Comparison of ENCODE assay signal across 8 cellular contexts in the genomic region with DNA sequence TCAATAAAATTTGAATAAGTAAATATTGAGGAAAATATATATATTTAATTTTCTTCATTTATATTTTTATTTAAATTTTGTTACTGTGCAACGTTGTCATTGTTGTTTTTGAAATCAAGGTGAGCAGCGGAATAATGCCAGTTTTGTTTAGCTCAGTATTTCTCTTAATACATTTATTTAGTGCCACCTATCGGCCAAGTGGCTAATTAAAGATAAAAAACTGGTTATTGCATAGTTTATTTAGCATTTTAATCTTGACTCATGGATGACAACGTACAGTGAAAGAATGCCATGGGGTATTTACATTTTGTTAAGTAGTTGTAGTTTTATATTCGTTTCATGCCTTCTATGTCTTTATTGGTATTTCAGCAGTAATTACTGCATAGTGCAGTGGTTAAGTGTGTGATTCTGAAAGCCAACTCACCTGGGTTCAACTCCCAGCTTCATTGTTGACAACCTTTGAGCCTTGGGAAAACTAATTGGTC.
DNase-seq lines count a peak whose midpoint lies in the region; ATAC-seq, FAIRE-seq and TF ChIP-seq lines count a peak whose summit lies in the region.

No MANE protein-coding gene starts in this region.

- CTCF ChIA-PET in PC-3 (lab: Charles Lee) (interaction anchor here (0.6 to 1.0 kb wide), 7 partner anchors 20 to 909 kb away, joined by 3 to 9 read pairs (median 4); no protein-coding TSS in a partner anchor), endothelial cell of umbilical vein (lab: Charles Lee) (interaction anchor here (0.6 to 2.2 kb wide), 48 partner anchors 8 to 1215 kb away, joined by 3 to 47 read pairs (median 4); no protein-coding TSS in a partner anchor)

- peak; percentile 55 for ATAC-seq in HG03159 (IDR thresholded peaks at IDR 0.05; ENCODE audit: unreplicated experiment)
- ATAC-seq in PC-3: peak; percentile 63
- ATAC-seq in GM18517 (IDR thresholded peaks at IDR 0.05; ENCODE audit: unreplicated experiment): no peak

- H2AFZ ChIP-seq in PC-3 (ENCODE audit: low read length) (no peak overlapping the region), endothelial cell of umbilical vein (ENCODE audit: low read depth, low read length) (no peak overlapping the region)

- intact Hi-C loops in PC-3 (cut with micrococcal nuclease): loop anchor here (1.0 to 5.0 kb wide), 3 partner anchors 286 to 668 kb away; no protein-coding TSS in a partner anchor
- intact Hi-C loops in endothelial cell of umbilical vein (cut with micrococcal nuclease): loop anchor here (2.0 kb wide), 1 partner anchor 718 kb away; no protein-coding TSS in a partner anchor
- intact Hi-C loops in prostate gland (cut with DNase I): loop anchor here (5.0 kb wide), 1 partner anchor 573 kb away; no protein-coding TSS in a partner anchor

- dilution Hi-C loops in endothelial cell of umbilical vein (cut with MboI; ENCODE audit: extremely low pct_ligation_motif_present, low sequenced_read_pairs): no loop called here

- no peaks in the 10 kb centered on the region for H3K9me2 ChIP-seq in PC-3 (replicated peaks; ENCODE audit: low read length)

- H3K9me3 ChIP-seq in PC-3 (ENCODE audit: low read length) (no peaks in the 10 kb centered on the region), endothelial cell of umbilical vein (replicated peaks; ENCODE audit: control insufficient read depth, insufficient read depth, low read length) (no peaks in the 10 kb centered on the region), prostate gland (no peaks in the 10 kb centered on the region)

- H3K36me3 ChIP-seq in PC-3 (ENCODE audit: low read depth, low read length): no peaks in the 10 kb centered on the region
- no peaks in the 10 kb centered on the region for H3K36me3 ChIP-seq in endothelial cell of umbilical vein (ENCODE audit: control insufficient read depth in 2 of 2, extremely low read depth in 1 of 2, insufficient read depth in 2 of 2, low read length in 2 of 2)
- no peaks in the 10 kb centered on the region for H3K36me3 ChIP-seq in prostate gland

- H3K4me2 ChIP-seq in PC-3 (ENCODE audit: low read length) (peak overlapping the region; percentile 35), endothelial cell of umbilical vein (ENCODE audit: insufficient read depth, low read length) (no peak overlapping the region)

- H3K4me1 ChIP-seq in PC-3 (ENCODE audit: insufficient read depth, low read length) (peaks cover 10% of the 10 kb centered on the region), endothelial cell of umbilical vein (ENCODE audit: control insufficient read depth, extremely low read depth, insufficient read depth, low read length) (peaks cover 8% of the 10 kb centered on the region), prostate gland (replicated peaks) (no peaks in the 10 kb centered on the region)

- H3K4me3 ChIP-seq in PC-3 (ENCODE audit: low read length): no peak overlapping the region
- H3K4me3 ChIP-seq in endothelial cell of umbilical vein (replicated peaks in 1 of 3; ENCODE audit: insufficient read depth in 1 of 3, low read depth in 1 of 3, low read length in 3 of 3): no peak overlapping the region
- H3K4me3 ChIP-seq in prostate gland: no peak overlapping the region

- H4K20me1 ChIP-seq in PC-3 (ENCODE audit: low read length): no peaks in the 10 kb centered on the region
- H4K20me1 ChIP-seq in endothelial cell of umbilical vein (replicated peaks; ENCODE audit: control insufficient read depth, extremely low read depth, insufficient read depth, low read length): no peaks in the 10 kb centered on the region

- H3K9me1 ChIP-seq in endothelial cell of umbilical vein (replicated peaks; ENCODE audit: control insufficient read depth, extremely low read depth, insufficient read depth, low read length): no peaks in the 10 kb centered on the region

- POLR2A ChIA-PET in PC-3 (lab: Charles Lee; ENCODE audit: unreplicated experiment): interaction anchor here (0.7 kb wide), 1 partner anchor 1001 kb away, joined by 3 read pairs; no protein-coding TSS in a partner anchor
- POLR2A ChIA-PET in endothelial cell of umbilical vein (lab: Charles Lee): no interaction called here

- H3F3A ChIP-seq in PC-3 (ENCODE audit: low read length, unreplicated experiment): no peaks in the 10 kb centered on the region

- H3K9ac ChIP-seq in PC-3 (ENCODE audit: low read length): no peak overlapping the region
- no peak overlapping the region for H3K9ac ChIP-seq in endothelial cell of umbilical vein (replicated peaks; ENCODE audit: extremely low read depth, insufficient read depth, low read length)

- H3K27ac ChIP-seq in PC-3 (ENCODE audit: low read length) (no peak overlapping the region), endothelial cell of umbilical vein (ENCODE audit: insufficient read depth, low read depth, low read length) (no peak overlapping the region), prostate gland (no peak overlapping the region)

- H3K79me2 ChIP-seq in PC-3 (ENCODE audit: low read length): no peaks in the 10 kb centered on the region
- no peaks in the 10 kb centered on the region for H3K79me2 ChIP-seq in endothelial cell of umbilical vein (ENCODE audit: control insufficient read depth, insufficient read depth, low read length)

- TF ChIP-seq POLR2A in endothelial cell of umbilical vein (IDR thresholded peaks at IDR 0.05; ENCODE audit: low read depth, low read length) (no peak), prostate gland (IDR thresholded peaks at IDR 0.05) (no peak)

- peak; percentile 55 for TF ChIP-seq CTCF in PC-3 (conservative IDR thresholded peaks at IDR 0.05; ENCODE audit: low read depth, low read length)
- peak; percentile 23 to 28 for TF ChIP-seq CTCF in endothelial cell of umbilical vein (IDR thresholded peaks at IDR 0.05; ENCODE audit: extremely low read depth in 1 of 2, insufficient read depth in 1 of 2, low read depth in 1 of 2, low read length in 2 of 2)
- TF ChIP-seq CTCF in prostate gland (IDR thresholded peaks at IDR 0.05): peak; percentile 20 to 61 (median 56)

- WGBS in prostate gland: 2% methylated on average over 5 of the region's 5 CpGs

- BruUV-seq in PC-3 (replicated peaks; lab: Mats Ljungman, UMichigan) (no TSS peak), endothelial cell of umbilical vein (replicated peaks; lab: Mats Ljungman, UMichigan) (no TSS peak)

- DNase-seq in PC-3 (peak; percentile 88), endothelial cell of umbilical vein (ENCODE audit: low read depth, low spot score) (peak; percentile 47), prostate gland (ENCODE audit: low spot score) (no peak), D341Med (ENCODE audit: low spot score) (no peak), GM19239 (ENCODE audit: insufficient read length, low spot score) (no peak)

- H3K27me3 ChIP-seq in PC-3 (ENCODE audit: low read length) (0 out of 2 replicates have a peak, but pooled peaks cover 7% of the 10 kb centered on the region), endothelial cell of umbilical vein (ENCODE audit: control insufficient read depth in 2 of 2, insufficient read depth in 2 of 2, low read length in 2 of 2) (peaks cover 0 to 4% of the 10 kb centered on the region in 2 experiments), prostate gland (replicated peaks; ENCODE audit: insufficient read depth) (no peaks in the 10 kb centered on the region)

- FAIRE-seq in G401.6 (lab: Jason Lieb, UNC) (peak; percentile 92), endothelial cell of umbilical vein (lab: Jason Lieb, UNC) (no peak), GM19239 (lab: Jason Lieb, UNC) (no peak)

TF ChIP-seq in endothelial cell of umbilical vein, 7 proteins besides CTCF, POLR2A, EP300 and RAD21:
- TF ChIP-seq GATA2 (IDR thresholded peaks at IDR 0.05; ENCODE audit: insufficient read depth, insufficient read length, low read depth, low read length) (no peak), MYC (IDR thresholded peaks at IDR 0.05; ENCODE audit: low read depth, low read length) (no peak)
TF ChIP-seq in endothelial cell of umbilical vein: peak in this region for 0.

Comparison
In these comparisons a context has a peak if more than half of its experiments do, and no peak if none do; other contexts are left out.
1. DNase-seq: peak in PC-3 (single experiment) and endothelial cell of umbilical vein (single experiment); none in prostate gland (single experiment), D341Med (single experiment) and GM19239 (single experiment).
2. Peak in every context shown above with its lines, with median percentiles within 50 percentile points of each other: CTCF ChIP-seq.